Comparison of ENCODE assay signal across 2 cellular contexts in the genomic region with DNA sequence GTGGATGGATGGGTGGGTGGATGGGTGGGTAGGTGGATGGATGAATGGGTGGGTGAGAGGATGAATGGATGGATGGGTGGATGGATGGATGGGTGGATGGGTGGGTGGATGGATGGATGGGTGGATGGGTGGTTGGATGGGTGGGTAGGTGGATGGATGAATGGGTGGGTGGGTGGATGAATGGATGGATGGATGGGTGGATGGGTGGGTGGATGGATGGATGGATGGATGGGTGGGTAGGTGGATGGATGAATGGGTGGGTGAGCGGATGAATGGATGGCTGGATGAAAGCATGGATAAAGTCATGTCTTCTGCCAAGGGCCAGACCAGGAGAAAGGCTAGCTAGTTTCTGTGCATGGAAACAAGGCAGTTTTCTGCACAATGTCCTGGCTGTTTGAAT. TPM values are rescaled to one million over a fixed set of nuclear protein-coding genes. Genes with fewer than 3 reads are reported as not detected.
"Had no signal": no experiment of that assay in that cellular context is flagged by ENCODE, and none has a peak within 500 bp of the region (broad histone marks: within the 10 kb centered on the region; RNA-seq: fewer than 3 reads in every experiment).

No MANE protein-coding gene starts in this region.

RNA-seq across cellular contexts. Expression of a gene that starts 35.8 kb away (rescaled TPM):
- total RNA-seq: G401, GM12878 had no signal
- polyA plus RNA-seq: GM12878 had no signal

RNA-seq across cellular contexts. Expression of a gene that starts 46.9 kb away (rescaled TPM):
- total RNA-seq: G401, GM12878 had no signal
